16 cellular contexts compared by ENCODE assay signal in genomic region chr1:224180783-224181452, GRCh38. TPM values are rescaled to one million over a fixed set of nuclear protein-coding genes. Genes with fewer than 3 reads are reported as not detected.
DNase-seq lines count a peak whose midpoint lies in the region; ATAC-seq and TF ChIP-seq lines count a peak whose summit lies in the region.
"Had no signal": no experiment of that assay in that cellular context is flagged by ENCODE, and none has a peak within 500 bp of the region (broad histone marks: within the 10 kb centered on the region; RNA-seq: fewer than 3 reads in every experiment).

No MANE protein-coding gene starts in this region.

- H3K27ac Mint-ChIP-seq in activated CD4-positive, alpha-beta memory T cell treated with anti-CD3 and anti-CD28 coated beads, Interleukin-2, amount 10 ng/mL, durations not matched to agents 7 days and 5 days, result peak overlapping the region; percentile 90
- no peak overlapping the region for H3K27ac Mint-ChIP-seq in activated CD4-positive, alpha-beta memory T cell treated with anti-CD3 and anti-CD28 coated beads for 36 hours
- no peak overlapping the region for H3K27ac Mint-ChIP-seq in mesothelial cell of epicardium

- POLR2A ChIA-PET in activated CD4-positive, alpha-beta memory T cell treated with anti-CD3 and anti-CD28 coated beads, Interleukin-2, amount 10 ng/mL, durations not matched to agents 7 days and 5 days (lab: Charles Lee), result interaction anchor here (3.0 to 4.5 kb wide), 2 partner anchors 11 to 12 kb away, joined by 41 to 48 read pairs; no protein-coding TSS in a partner anchor
- POLR2A ChIA-PET in activated CD4-positive, alpha-beta memory T cell treated with anti-CD3 and anti-CD28 coated beads for 36 hours (lab: Charles Lee), result interaction anchor here (2.7 to 3.6 kb wide), 2 partner anchors 11 to 12 kb away, joined by 21 to 27 read pairs; no protein-coding TSS in a partner anchor

- H3K27me3 ChIP-seq in psoas muscle (ENCODE audit: insufficient read depth in 3 of 3, low read length in 2 of 3), result no peaks in the 10 kb centered on the region
- H3K27me3 ChIP-seq: cardiac muscle cell, spleen, upper lobe of right lung had no signal

- intact Hi-C loops in activated CD4-positive, alpha-beta memory T cell treated with anti-CD3 and anti-CD28 coated beads for 36 hours (cut with micrococcal nuclease), result loop anchor here (5.0 kb wide), 4 partner anchors 201 to 349 kb away; partner anchors contain the start of genes TP53BP2 and WDR26
- intact Hi-C loops in psoas muscle (cut with DNase I), result no loop called here

- H3K4me3 Mint-ChIP-seq in activated CD4-positive, alpha-beta memory T cell treated with anti-CD3 and anti-CD28 coated beads, Interleukin-2, amount 10 ng/mL, durations not matched to agents 7 days and 5 days, result no peak overlapping the region
- no peak overlapping the region for H3K4me3 Mint-ChIP-seq in activated CD4-positive, alpha-beta memory T cell treated with anti-CD3 and anti-CD28 coated beads for 36 hours
- no peak overlapping the region for H3K4me3 Mint-ChIP-seq in mesothelial cell of epicardium

- H3K4me1 ChIP-seq in psoas muscle, result peaks cover 6% of the 10 kb centered on the region

- WGBS in psoas muscle, 3 donors, result 89 to 93% (median 90%) methylated on average over 11 of the region's 11 CpGs

- no peaks in the 10 kb centered on the region for H3K27me3 Mint-ChIP-seq in activated CD4-positive, alpha-beta memory T cell treated with anti-CD3 and anti-CD28 coated beads, Interleukin-2, amount 10 ng/mL, durations not matched to agents 7 days and 5 days
- H3K27me3 Mint-ChIP-seq in activated CD4-positive, alpha-beta memory T cell treated with anti-CD3 and anti-CD28 coated beads for 36 hours, result no peaks in the 10 kb centered on the region
- no peaks in the 10 kb centered on the region for H3K27me3 Mint-ChIP-seq in mesothelial cell of epicardium (ENCODE audit: low read depth)

- CTCF ChIA-PET in activated CD4-positive, alpha-beta memory T cell treated with anti-CD3 and anti-CD28 coated beads, Interleukin-2, amount 10 ng/mL, durations not matched to agents 7 days and 5 days (lab: Charles Lee), result interaction anchor here (0.8 kb wide), 1 partner anchor 28 kb away, joined by 6 read pairs; no protein-coding TSS in a partner anchor
- CTCF ChIA-PET in activated CD4-positive, alpha-beta memory T cell treated with anti-CD3 and anti-CD28 coated beads for 36 hours (lab: Charles Lee), result no interaction called here

- no peaks in the 10 kb centered on the region for H3K36me3 ChIP-seq in psoas muscle (ENCODE audit: insufficient read depth in 1 of 2, low read depth in 1 of 2)
- H3K36me3 ChIP-seq: cardiac muscle cell, upper lobe of right lung had no signal

- no peaks in the 10 kb centered on the region for H3K9me3 Mint-ChIP-seq in activated CD4-positive, alpha-beta memory T cell treated with anti-CD3 and anti-CD28 coated beads, Interleukin-2, amount 10 ng/mL, durations not matched to agents 7 days and 5 days
- no peaks in the 10 kb centered on the region for H3K9me3 Mint-ChIP-seq in activated CD4-positive, alpha-beta memory T cell treated with anti-CD3 and anti-CD28 coated beads for 36 hours
- no peaks in the 10 kb centered on the region for H3K9me3 Mint-ChIP-seq in mesothelial cell of epicardium

- peaks cover 21% of the 10 kb centered on the region for H3K36me3 Mint-ChIP-seq in activated CD4-positive, alpha-beta memory T cell treated with anti-CD3 and anti-CD28 coated beads, Interleukin-2, amount 10 ng/mL, durations not matched to agents 7 days and 5 days (ENCODE audit: low read depth)
- peaks cover 6% of the 10 kb centered on the region for H3K36me3 Mint-ChIP-seq in activated CD4-positive, alpha-beta memory T cell treated with anti-CD3 and anti-CD28 coated beads for 36 hours
- no peaks in the 10 kb centered on the region for H3K36me3 Mint-ChIP-seq in mesothelial cell of epicardium

- TF ChIP-seq CTCF in LNCaP clone FGC (IDR thresholded peaks at IDR 0.05; ENCODE audit: control insufficient read depth, extremely low read depth, insufficient read depth), result no peak
- no peak for TF ChIP-seq CTCF in epithelial cell of esophagus (IDR thresholded peaks at IDR 0.05; ENCODE audit: insufficient read depth, low read depth, low read length, missing control alignments)
- TF ChIP-seq CTCF in mesothelial cell of epicardium (IDR thresholded peaks at IDR 0.05; ENCODE audit: unreplicated experiment), result no peak
- TF ChIP-seq CTCF in psoas muscle (IDR thresholded peaks at IDR 0.05), result no peak

- H3K4me3 ChIP-seq in LNCaP clone FGC (ENCODE audit: low read depth, low read length) (no peak overlapping the region), epithelial cell of esophagus (ENCODE audit: low read length) (no peak overlapping the region), skin epidermis (no peak overlapping the region), psoas muscle (no peak overlapping the region)
- H3K4me3 ChIP-seq: cardiac muscle cell, mucosa of descending colon had no signal

- no peak for DNase-seq in activated CD4-positive, alpha-beta memory T cell treated with anti-CD3 and anti-CD28 coated beads, Interleukin-2, amount 10 ng/mL, durations not matched to agents 7 days and 5 days
- DNase-seq in activated CD4-positive, alpha-beta memory T cell treated with anti-CD3 and anti-CD28 coated beads for 36 hours, result no peak
- DNase-seq in LNCaP clone FGC (ENCODE audit: low read depth), result peak; percentile 58
- DNase-seq in epithelial cell of esophagus (ENCODE audit: low read depth), result peak; percentile 34
- DNase-seq in mesothelial cell of epicardium (ENCODE audit: low spot score in 2 of 2, unreplicated experiment in 2 of 2), result no peak
- no peak for DNase-seq in psoas muscle
- DNase-seq in NCI-H510A treated with DMSO at 0.1 percent for 48 hours (lab: John Stamatoyannopoulos, UW), result no peak
- DNase-seq: hippocampal formation; mucosa of descending colon; NCI-H1105 treated with DMSO at 0.1 percent for 48 hours; spleen; stimulated activated naive CD4-positive, alpha-beta T cell treated with Interleukin-2 at 50 U/mL for 16 hours; upper lobe of right lung had no signal

- H3K4me1 Mint-ChIP-seq in activated CD4-positive, alpha-beta memory T cell treated with anti-CD3 and anti-CD28 coated beads, Interleukin-2, amount 10 ng/mL, durations not matched to agents 7 days and 5 days, result peaks cover 33% of the 10 kb centered on the region
- peaks cover 33% of the 10 kb centered on the region for H3K4me1 Mint-ChIP-seq in activated CD4-positive, alpha-beta memory T cell treated with anti-CD3 and anti-CD28 coated beads for 36 hours (ENCODE audit: low read depth)
- H3K4me1 Mint-ChIP-seq in mesothelial cell of epicardium, result peaks cover 34% of the 10 kb centered on the region

- H3K9me3 ChIP-seq in psoas muscle, result no peaks in the 10 kb centered on the region
- H3K9me3 ChIP-seq: mucosa of descending colon, spleen, upper lobe of right lung had no signal

- H3K27ac ChIP-seq in skin epidermis, result peak overlapping the region in 17 of 21 experiments; percentile 8 to 98 (median 94)
- H3K27ac ChIP-seq in psoas muscle, result no peak overlapping the region
- H3K27ac ChIP-seq: cardiac muscle cell, RWPE1 had no signal

- no peak for ATAC-seq in psoas muscle
- ATAC-seq: mucosa of descending colon, upper lobe of right lung had no signal

RNA-seq across cellular contexts. Expression of gene DEGS1, which starts 2.1 kb away (rescaled TPM):
- total RNA-seq in activated CD4-positive, alpha-beta memory T cell treated with anti-CD3 and anti-CD28 coated beads, Interleukin-2, amount 10 ng/mL, durations not matched to agents 7 days and 5 days, result 10 to 100 TPM; 69.2 to 69.5 TPM
- total RNA-seq in activated CD4-positive, alpha-beta memory T cell treated with anti-CD3 and anti-CD28 coated beads for 36 hours, result 10 to 100 TPM; 27.9 to 28.4 TPM
- total RNA-seq in mesothelial cell of epicardium (53.9 to 55.6 TPM (median 55.4 TPM) in 3 replicates), psoas muscle (10 to 100 TPM; 18.5 to 26.7 (median 20.6) TPM)
- 10 to 100 TPM; 16.1 to 23.7 (median 18.5) TPM for polyA plus RNA-seq in psoas muscle

Comparison
In these comparisons a context has a peak if more than half of its experiments do, and no peak if none do; other contexts are left out.
1. DNase-seq: peak in LNCaP clone FGC (single experiment) and epithelial cell of esophagus (single experiment); none in activated CD4-positive, alpha-beta memory T cell treated with anti-CD3 and anti-CD28 coated beads, Interleukin-2, amount 10 ng/mL, durations not matched to agents 7 days and 5 days (single experiment), activated CD4-positive, alpha-beta memory T cell treated with anti-CD3 and anti-CD28 coated beads for 36 hours (single experiment), mesothelial cell of epicardium (0 of 2), psoas muscle (0 of 2) and NCI-H510A treated with DMSO at 0.1 percent for 48 hours (single experiment).